12 cellular contexts compared by ENCODE assay signal in genomic region chr4:6568689-6569332, GRCh38. TPM values are rescaled to one million over a fixed set of nuclear protein-coding genes. Genes with fewer than 3 reads are reported as not detected.
DNase-seq lines count a peak whose midpoint lies in the region; ATAC-seq and TF ChIP-seq lines count a peak whose summit lies in the region.
"Had no signal": no experiment of that assay in that cellular context is flagged by ENCODE, and none has a peak within 500 bp of the region (broad histone marks: within the 10 kb centered on the region; RNA-seq: fewer than 3 reads in every experiment).

No MANE protein-coding gene starts in this region.

- in situ Hi-C loops in ACHN (cut with HindIII; ENCODE audit: low pct_ligation_motif_present, low pct_unique_long_range_greater_than_20kb, low sequenced_read_pairs) (no loop called here), SK-MEL-5 (cut with HindIII; ENCODE audit: low pct_unique_long_range_greater_than_20kb, low sequenced_read_pairs) (no loop called here), transverse colon (cut with MboI; ENCODE audit: low pct_ligation_motif_present in 1 of 4, low pct_unique_long_range_greater_than_20kb in 1 of 4, low sequenced_read_pairs in 3 of 4) (loop anchor here in 1 of 4 donors (25.0 kb wide), 1 partner anchor 307 kb away; the partner anchor contains the start of gene WFS1)

- H3K27me3 Mint-ChIP-seq in activated T-cell treated with anti-CD3 and anti-CD28 coated beads, Interleukin-2, amount 50 U/mL, for 4 hours (ENCODE audit: low read depth), result peaks cover 23% of the 10 kb centered on the region
- peaks cover 19% of the 10 kb centered on the region for H3K27me3 Mint-ChIP-seq in glutamatergic neuron (ENCODE audit: unreplicated experiment)

- H3K36me3 Mint-ChIP-seq in activated T-cell treated with anti-CD3 and anti-CD28 coated beads, Interleukin-2, amount 50 U/mL, for 4 hours (ENCODE audit: insufficient read depth), result no peaks in the 10 kb centered on the region
- H3K36me3 Mint-ChIP-seq in glutamatergic neuron (ENCODE audit: unreplicated experiment), result peaks cover 12% of the 10 kb centered on the region

- DNase-seq in ACHN, result peak; percentile 72
- peak; percentile 87 for DNase-seq in HT1080 (ENCODE audit: low read depth)
- DNase-seq in SK-MEL-5 (ENCODE audit: low read depth, low spot score), result peak; percentile 48
- peak; percentile 48 for DNase-seq in fibroblast of pulmonary artery (ENCODE audit: low read depth)
- DNase-seq in activated T-cell treated with anti-CD3 and anti-CD28 coated beads, Interleukin-2, amount 50 U/mL, for 4 hours, result no peak
- no peak for DNase-seq in glutamatergic neuron
- no peak for DNase-seq in transverse colon
- no peak for DNase-seq in NCI-H1694 treated with DMSO at 0.1 percent for 48 hours (lab: John Stamatoyannopoulos, UW)
- DNase-seq: activated CD4-positive, CD25-positive, alpha-beta regulatory T cell treated with anti-CD3 and anti-CD28 coated beads, Interleukin-2, amount 50 U/mL, for 72 hours; activated effector memory CD4-positive, alpha-beta T cell treated with Interleukin-2 at 50 U/mL for 16 hours had no signal

- intact Hi-C loops in transverse colon (cut with DNase I; ENCODE audit: low total_unique reads), result no loop called here

- 73 to 82% methylated on average over 10 to 13 of the region's 13 CpGs for WGBS in transverse colon (ENCODE audit: low coverage in 1 of 2), 2 donors

- H3K27ac Mint-ChIP-seq in glutamatergic neuron (ENCODE audit: unreplicated experiment), result no peak overlapping the region

- no peak for ATAC-seq in activated T-cell treated with anti-CD3 and anti-CD28 coated beads, Interleukin-2, amount 50 U/mL, for 4 hours

- no peak for TF ChIP-seq POLR2A in transverse colon (IDR thresholded peaks at IDR 0.05)

- no peaks in the 10 kb centered on the region for H3K9me3 Mint-ChIP-seq in activated T-cell treated with anti-CD3 and anti-CD28 coated beads, Interleukin-2, amount 50 U/mL, for 4 hours
- peaks cover 3% of the 10 kb centered on the region for H3K9me3 Mint-ChIP-seq in glutamatergic neuron (ENCODE audit: unreplicated experiment)

- no peak for TF ChIP-seq CTCF in fibroblast of pulmonary artery (IDR thresholded peaks at IDR 0.05; ENCODE audit: low read length, missing control alignments)
- no peak for TF ChIP-seq CTCF in glutamatergic neuron (IDR thresholded peaks at IDR 0.05; ENCODE audit: partially characterized antibody, unreplicated experiment)
- no peak for TF ChIP-seq CTCF in transverse colon (IDR thresholded peaks at IDR 0.05)

- peaks cover 17% of the 10 kb centered on the region for H3K27me3 ChIP-seq in transverse colon
- H3K27me3 ChIP-seq: BLaER1, vagina had no signal

- H3K9me3 ChIP-seq in transverse colon, result no peaks in the 10 kb centered on the region
- H3K9me3 ChIP-seq: vagina had no signal

- peaks cover 3% of the 10 kb centered on the region for H3K4me1 Mint-ChIP-seq in activated T-cell treated with anti-CD3 and anti-CD28 coated beads, Interleukin-2, amount 50 U/mL, for 4 hours (ENCODE audit: low read depth)
- no peaks in the 10 kb centered on the region for H3K4me1 Mint-ChIP-seq in glutamatergic neuron (ENCODE audit: low read depth, unreplicated experiment)

- no peak for TF ChIP-seq EP300 in transverse colon (IDR thresholded peaks at IDR 0.05; ENCODE audit: low read depth)

- no peak overlapping the region for H3K4me3 Mint-ChIP-seq in activated T-cell treated with anti-CD3 and anti-CD28 coated beads, Interleukin-2, amount 50 U/mL, for 4 hours
- no peak overlapping the region for H3K4me3 Mint-ChIP-seq in glutamatergic neuron (ENCODE audit: unreplicated experiment)

- H3K36me3 ChIP-seq in transverse colon, result no peaks in the 10 kb centered on the region
- H3K36me3 ChIP-seq: BLaER1, vagina had no signal

- H3K4me3 ChIP-seq in fibroblast of pulmonary artery (replicated peaks; ENCODE audit: low read depth, low read length), result no peak overlapping the region
- H3K4me3 ChIP-seq in transverse colon, result no peak overlapping the region
- H3K4me3 ChIP-seq: BLaER1, vagina had no signal

- no peak overlapping the region for H3K27ac ChIP-seq in transverse colon
- H3K27ac ChIP-seq: BLaER1, vagina had no signal

- peaks cover 4 to 7% (median 5%) of the 10 kb centered on the region in 4 donors for H3K4me1 ChIP-seq in transverse colon

RNA-seq across cellular contexts. Expression of gene MAN2B2, which starts 6.2 kb away (rescaled TPM):
- 10.4 and 11.7 TPM in 2 replicates for total RNA-seq in HT1080 (2014; rRNA removed; shearing (Covaris generic))
- 15.4 and 16.0 TPM in 2 replicates for polyA plus RNA-seq in HT1080 (2015; cell fraction: cytosol; rRNA removed)
- polyA plus RNA-seq in HT1080 (2015; cell fraction: nucleus; rRNA removed), result 29.6 and 35.4 TPM in 2 replicates
- total RNA-seq in SK-MEL-5 (2014; rRNA removed; shearing (Covaris generic)), result 12.4 and 15.5 TPM in 2 replicates
- polyA plus RNA-seq in SK-MEL-5 (2015; cell fraction: cytosol; rRNA removed), result 30.6 and 38.0 TPM in 2 replicates
- polyA plus RNA-seq in SK-MEL-5 (2015; cell fraction: nucleus; rRNA removed), result 13.2 and 17.7 TPM in 2 replicates
- 10 to 100 TPM; 11.9 to 13.4 (median 12.7) TPM for total RNA-seq in activated T-cell treated with anti-CD3 and anti-CD28 coated beads, Interleukin-2, amount 50 U/mL, for 4 hours
- 15.5 TPM for total RNA-seq in glutamatergic neuron (ENCODE audit: unreplicated experiment)
- 10 to 100 TPM; 17.5 to 55.9 (median 27.6) TPM for total RNA-seq in transverse colon

Comparison
In these comparisons a context has a peak if more than half of its experiments do, and no peak if none do; other contexts are left out.
1. DNase-seq: peak in ACHN (single experiment), HT1080 (single experiment), SK-MEL-5 (single experiment) and fibroblast of pulmonary artery (single experiment); none in activated T-cell treated with anti-CD3 and anti-CD28 coated beads, Interleukin-2, amount 50 U/mL, for 4 hours (single experiment), glutamatergic neuron (single experiment), transverse colon (single experiment) and NCI-H1694 treated with DMSO at 0.1 percent for 48 hours (single experiment).